ENCODE assay signal across 19 cellular contexts in the genomic region with DNA sequence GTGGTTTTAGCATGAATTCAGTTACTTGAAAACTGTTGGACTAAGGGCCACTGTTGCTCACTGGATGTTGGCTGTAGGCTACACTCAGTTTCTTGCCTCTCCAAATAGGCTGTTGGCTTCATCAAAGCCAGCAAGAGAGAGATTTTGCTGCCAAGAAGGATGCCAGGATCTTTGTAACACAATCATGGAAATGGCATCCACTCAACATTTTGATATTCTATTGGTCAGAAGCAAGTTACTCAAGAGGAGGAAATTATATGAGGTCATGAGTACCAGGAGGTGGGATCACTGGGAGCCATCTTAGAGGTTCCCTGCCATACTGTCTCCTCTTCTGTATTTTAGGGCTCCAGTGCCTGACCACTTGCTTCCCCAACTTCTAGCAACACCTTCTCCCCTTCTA. TPM values are rescaled to one million over a fixed set of nuclear protein-coding genes. Genes with fewer than 3 reads are reported as not detected.
DNase-seq lines count a peak whose midpoint lies in the region; ATAC-seq and TF ChIP-seq lines count a peak whose summit lies in the region.
"Had no signal": no experiment of that assay in that cellular context is flagged by ENCODE, and none has a peak within 500 bp of the region (broad histone marks: within the 10 kb centered on the region; RNA-seq: fewer than 3 reads in every experiment).

No MANE protein-coding gene starts in this region.

- peak overlapping the region; percentile 14 for H3K27ac Mint-ChIP-seq in activated naive CD4-positive, alpha-beta T cell treated with anti-CD3 and anti-CD28 coated beads, Interleukin-2, amount 10 ng/mL, durations not matched to agents 7 days and 5 days
- H3K27ac Mint-ChIP-seq in Calu3 (ENCODE audit: unreplicated experiment): no peak overlapping the region

- DNase-seq in activated naive CD4-positive, alpha-beta T cell treated with anti-CD3 and anti-CD28 coated beads, Interleukin-2, amount 10 ng/mL, durations not matched to agents 7 days and 5 days: no peak
- DNase-seq in activated naive CD4-positive, alpha-beta T cell (lab: John Stamatoyannopoulos, UW): no peak
- DNase-seq in amniotic epithelial cell (ENCODE audit: low read depth) (peak; percentile 34), fibroblast of the aortic adventitia (ENCODE audit: low read depth) (peak; percentile 42), NCI-H1436 (lab: John Stamatoyannopoulos, UW) (no peak), NOMO-1 (lab: John Stamatoyannopoulos, UW; ENCODE audit: unreplicated experiment in 2 of 2) (no peak), omental fat pad (ENCODE audit: low spot score) (no peak), Calu3 (no peak)
- DNase-seq: 8988T; CD8-positive, alpha-beta memory T cell; DMS79 treated with DMSO at 0.1 percent for 48 hours; GF-D8; KG1; NCI-H1092; NCI-H2227 treated with DMSO at 0.1 percent for 48 hours; NCI-H524 treated with DMSO at 0.1 percent for 48 hours; Right ventricle myocardium superior had no signal

- no peaks in the 10 kb centered on the region for H3K4me1 Mint-ChIP-seq in activated naive CD4-positive, alpha-beta T cell treated with anti-CD3 and anti-CD28 coated beads, Interleukin-2, amount 10 ng/mL, durations not matched to agents 7 days and 5 days
- peaks cover 12% of the 10 kb centered on the region for H3K4me1 Mint-ChIP-seq in Calu3 (ENCODE audit: low read depth, unreplicated experiment)
- H3K4me1 Mint-ChIP-seq: CD8-positive, alpha-beta memory T cell had no signal

- BruUV-seq in Calu3 (replicated peaks; lab: Mats Ljungman, UMichigan): no TSS peak

- H3K9me3 Mint-ChIP-seq in activated naive CD4-positive, alpha-beta T cell treated with anti-CD3 and anti-CD28 coated beads, Interleukin-2, amount 10 ng/mL, durations not matched to agents 7 days and 5 days: peaks cover 11% of the 10 kb centered on the region
- peaks cover 3% of the 10 kb centered on the region for H3K9me3 Mint-ChIP-seq in Calu3 (ENCODE audit: low read depth, unreplicated experiment)

- intact Hi-C loops in Calu3 (cut with micrococcal nuclease; ENCODE audit: unreplicated experiment): no loop called here

- CTCF ChIA-PET in activated naive CD4-positive, alpha-beta T cell treated with anti-CD3 and anti-CD28 coated beads, Interleukin-2, amount 10 ng/mL, durations not matched to agents 7 days and 5 days (lab: Charles Lee): no interaction called here
- CTCF ChIA-PET in Calu3 (lab: Charles Lee): no interaction called here

- H3K27me3 Mint-ChIP-seq in activated naive CD4-positive, alpha-beta T cell treated with anti-CD3 and anti-CD28 coated beads, Interleukin-2, amount 10 ng/mL, durations not matched to agents 7 days and 5 days: peaks cover 5% of the 10 kb centered on the region
- no peaks in the 10 kb centered on the region for H3K27me3 Mint-ChIP-seq in Calu3 (ENCODE audit: unreplicated experiment)

- H3K36me3 Mint-ChIP-seq in activated naive CD4-positive, alpha-beta T cell treated with anti-CD3 and anti-CD28 coated beads, Interleukin-2, amount 10 ng/mL, durations not matched to agents 7 days and 5 days: peaks cover 2% of the 10 kb centered on the region
- no peaks in the 10 kb centered on the region for H3K36me3 Mint-ChIP-seq in Calu3 (ENCODE audit: insufficient read depth, unreplicated experiment)

- no peak overlapping the region for H3K4me3 ChIP-seq in fibroblast of the aortic adventitia (ENCODE audit: low read depth, low read length)
- H3K4me3 ChIP-seq: BLaER1 treated with 17β-estradiol and CSF1 and Interleukin-3, amounts not matched to agents 10 nM and 100 nM had no signal

- no peak overlapping the region for H3K4me3 Mint-ChIP-seq in activated naive CD4-positive, alpha-beta T cell treated with anti-CD3 and anti-CD28 coated beads, Interleukin-2, amount 10 ng/mL, durations not matched to agents 7 days and 5 days
- H3K4me3 Mint-ChIP-seq in Calu3 (ENCODE audit: low read depth, unreplicated experiment): no peak overlapping the region
- H3K4me3 Mint-ChIP-seq: CD8-positive, alpha-beta memory T cell had no signal

- no peak for TF ChIP-seq CTCF in fibroblast of the aortic adventitia (IDR thresholded peaks at IDR 0.05; ENCODE audit: insufficient read depth, low read length)
- no peak for TF ChIP-seq CTCF in omental fat pad (IDR thresholded peaks at IDR 0.05)
- TF ChIP-seq CTCF in Calu3 (IDR thresholded peaks at IDR 0.05; ENCODE audit: unreplicated experiment): no peak

- no peak for ATAC-seq in omental fat pad (ENCODE audit: low FRiP score)

RNA-seq across cellular contexts. Expression of a gene that starts 30.6 kb away (rescaled TPM):
- total RNA-seq in fibroblast of the aortic adventitia (ENCODE audit: low replicate concordance) (36.2 and 46.9 TPM in 2 replicates), omental fat pad (10 to 100 TPM; 14.8 to 26.6 (median 21.6) TPM), Calu3 (2022) (2.1 and 2.6 TPM in 2 replicates)

RNA-seq across cellular contexts. Expression of a gene that starts 55.8 kb away (rescaled TPM):
- total RNA-seq in fibroblast of the aortic adventitia (ENCODE audit: low replicate concordance) (not detected in 2 replicates), omental fat pad (not detected), Calu3 (2022) (not detected in 2 replicates)
- total RNA-seq: CD8-positive, alpha-beta memory T cell; MCF 10A; Right ventricle myocardium superior had no signal

Comparison
In these comparisons a context has a peak if more than half of its experiments do, and no peak if none do; other contexts are left out.
1. DNase-seq: peak in amniotic epithelial cell (single experiment) and fibroblast of the aortic adventitia (single experiment); none in activated naive CD4-positive, alpha-beta T cell treated with anti-CD3 and anti-CD28 coated beads, Interleukin-2, amount 10 ng/mL, durations not matched to agents 7 days and 5 days (single experiment), activated naive CD4-positive, alpha-beta T cell (0 of 4), NCI-H1436 (single experiment), NOMO-1 (0 of 2), omental fat pad (single experiment) and Calu3 (single experiment).